15 cellular contexts compared by ENCODE assay signal in genomic region chr20:33658510-33658909, GRCh38. TPM values are rescaled to one million over a fixed set of nuclear protein-coding genes. Genes with fewer than 3 reads are reported as not detected.
DNase-seq lines count a peak whose midpoint lies in the region; ATAC-seq, FAIRE-seq and TF ChIP-seq lines count a peak whose summit lies in the region.
"Had no signal": no experiment of that assay in that cellular context is flagged by ENCODE, and none has a peak within 500 bp of the region (broad histone marks: within the 10 kb centered on the region; RNA-seq: fewer than 3 reads in every experiment).

No MANE protein-coding gene starts in this region.

- TF ChIP-seq CTCF in left ventricle myocardium inferior (IDR thresholded peaks at IDR 0.05; ENCODE audit: borderline replicate concordance) (no peak), glutamatergic neuron (IDR thresholded peaks at IDR 0.05; ENCODE audit: partially characterized antibody, unreplicated experiment) (no peak)

- TF ChIP-seq POLR2A in GM12891 (IDR thresholded peaks at IDR 0.05; ENCODE audit: low read depth, low read length) (no peak), GM12892 (IDR thresholded peaks at IDR 0.05; ENCODE audit: low read depth, low read length) (no peak)

- H3K4me3 ChIP-seq in left ventricle myocardium inferior (no peak overlapping the region), aorta (ENCODE audit: low read length in 2 of 2) (no peak overlapping the region)
- H3K4me3 ChIP-seq: A549 had no signal

- DNase-seq in left ventricle myocardium inferior: peak; percentile 11
- no peak for DNase-seq in left cardiac atrium
- DNase-seq in GM12891 (ENCODE audit: insufficient read length, low spot score): peak; percentile 6
- DNase-seq in glutamatergic neuron: peak; percentile 10
- peak; percentile 31 to 66 for DNase-seq in aorta
- no peak for DNase-seq in GM12892 (ENCODE audit: insufficient read length)
- DNase-seq in NCI-H2081 treated with DMSO at 0.1 percent for 48 hours (lab: John Stamatoyannopoulos, UW): no peak
- DNase-seq: CD8-positive, alpha-beta memory T cell; HCEC 1CT; HFFc6 had no signal

- H3K4me1 ChIP-seq in left ventricle myocardium inferior: peaks cover 22% of the 10 kb centered on the region
- no peaks in the 10 kb centered on the region for H3K4me1 ChIP-seq in aorta (ENCODE audit: control insufficient read depth in 1 of 2, insufficient read depth in 2 of 2, low read length in 2 of 2)

- H3K9me3 ChIP-seq in left ventricle myocardium inferior (replicated peaks): no peaks in the 10 kb centered on the region
- H3K9me3 ChIP-seq in aorta (ENCODE audit: control insufficient read depth, low read length): no peaks in the 10 kb centered on the region
- H3K9me3 ChIP-seq: A549, Caco-2 had no signal

- H3K4me1 Mint-ChIP-seq in glutamatergic neuron (ENCODE audit: low read depth, unreplicated experiment): peaks cover 14% of the 10 kb centered on the region

- H3K36me3 ChIP-seq in left ventricle myocardium inferior: peaks cover 41% of the 10 kb centered on the region
- H3K36me3 ChIP-seq in aorta (ENCODE audit: control insufficient read depth in 1 of 2, insufficient read depth in 2 of 2, low read length in 1 of 2): no peaks in the 10 kb centered on the region

- no peak overlapping the region for H3K27ac Mint-ChIP-seq in glutamatergic neuron (ENCODE audit: unreplicated experiment)
- H3K27ac Mint-ChIP-seq: CD8-positive, alpha-beta memory T cell; HFFc6 had no signal

- H3K27me3 ChIP-seq in left ventricle myocardium inferior (ENCODE audit: low read depth) (no peaks in the 10 kb centered on the region), aorta (ENCODE audit: control insufficient read depth in 1 of 2, insufficient read depth in 2 of 2, low read length in 1 of 2) (no peaks in the 10 kb centered on the region)

- no peak for ATAC-seq in left cardiac atrium
- ATAC-seq in aorta (ENCODE audit: low FRiP score): no peak
- ATAC-seq: A549 had no signal

- no peaks in the 10 kb centered on the region for H3K36me3 Mint-ChIP-seq in glutamatergic neuron (ENCODE audit: unreplicated experiment)

- H3K27ac ChIP-seq in left ventricle myocardium inferior (replicated peaks): no peak overlapping the region
- no peak overlapping the region for H3K27ac ChIP-seq in aorta (ENCODE audit: low read depth in 1 of 2, low read length in 2 of 2)
- H3K27ac ChIP-seq: A549 had no signal

- no peak for FAIRE-seq in GM12891 (lab: Jason Lieb, UNC)
- no peak for FAIRE-seq in GM12892 (lab: Jason Lieb, UNC)
- FAIRE-seq: A549, GM19239, H1 had no signal

- peaks cover 13% of the 10 kb centered on the region for H3K9me3 Mint-ChIP-seq in glutamatergic neuron (ENCODE audit: unreplicated experiment)
- H3K9me3 Mint-ChIP-seq: CD8-positive, alpha-beta memory T cell; HFFc6 had no signal

- peaks cover 8% of the 10 kb centered on the region for H3K27me3 Mint-ChIP-seq in glutamatergic neuron (ENCODE audit: unreplicated experiment)

- intact Hi-C loops in left ventricle myocardium inferior (cut with micrococcal nuclease): no loop called here
- intact Hi-C loops in left cardiac atrium (cut with DNase I): no loop called here
- intact Hi-C loops in aorta (cut with DNase I): no loop called here

- WGBS in aorta, 2 donors: 94 to 95% methylated on average over 8 of the region's 8 CpGs

- H3K4me3 Mint-ChIP-seq in glutamatergic neuron (ENCODE audit: unreplicated experiment): no peak overlapping the region
- H3K4me3 Mint-ChIP-seq: CD8-positive, alpha-beta memory T cell; HFFc6 had no signal

TF ChIP-seq in GM12891, 5 proteins besides CTCF, POLR2A, EP300 and RAD21:
- no peak for TF ChIP-seq TAF1 (IDR thresholded peaks at IDR 0.05; ENCODE audit: low read depth, low read length)
- TF ChIP-seq PAX5 (IDR thresholded peaks at IDR 0.05; ENCODE audit: insufficient read depth, low read length, severe bottlenecking): no peak
- TF ChIP-seq POLR2AphosphoS5 (IDR thresholded peaks at IDR 0.05; ENCODE audit: low read depth, low read length): no peak
- TF ChIP-seq SPI1 (IDR thresholded peaks at IDR 0.05; ENCODE audit: low read depth, low read length): no peak
- no peak for TF ChIP-seq POU2F2 (IDR thresholded peaks at IDR 0.05; ENCODE audit: low read depth, low read length)

RNA-seq across cellular contexts. Expression of gene C20orf144, which starts 3.6 kb away (rescaled TPM):
- not detected for total RNA-seq in left ventricle myocardium inferior
- under 1 TPM in 1 of 2 donors, not detected in 1; 0.29 TPM for total RNA-seq in left cardiac atrium
- polyA plus RNA-seq in GM12891 (2012; ENCODE audit: low read depth, missing spikeins): 0.06 TPM
- total RNA-seq in glutamatergic neuron (ENCODE audit: unreplicated experiment): not detected
- under 1 TPM in 1 of 2 donors, not detected in 1; 0.16 TPM for total RNA-seq in aorta
- under 1 TPM in 1 of 2 donors, not detected in 1; 0.31 TPM for polyA plus RNA-seq in aorta
- 0.11 TPM for polyA plus RNA-seq in GM12892 (2012; ENCODE audit: missing spikeins)
- total RNA-seq: Daoy had no signal
- polyA plus RNA-seq: CD8-positive, alpha-beta memory T cell had no signal

RNA-seq across cellular contexts. Expression of gene ACTL10, which starts 8.2 kb away (rescaled TPM):
- total RNA-seq in left ventricle myocardium inferior: 0.22 TPM
- under 1 TPM; 0.47 to 0.81 TPM for total RNA-seq in left cardiac atrium
- 0.46 TPM for polyA plus RNA-seq in GM12891 (2012; ENCODE audit: low read depth, missing spikeins)
- total RNA-seq in glutamatergic neuron (ENCODE audit: unreplicated experiment): 1.0 TPM
- 1 to 10 TPM in 1 of 2 donors, under 1 TPM in 1; 0.96 to 1.2 TPM for total RNA-seq in aorta
- 1 to 10 TPM in 1 of 2 donors, under 1 TPM in 1; 0.63 to 1.2 TPM for polyA plus RNA-seq in aorta
- polyA plus RNA-seq in GM12892 (2012; ENCODE audit: missing spikeins): not detected
- total RNA-seq: H1 had no signal
- polyA plus RNA-seq: A549 had no signal

RNA-seq across cellular contexts. Expression of gene NECAB3, which starts 15.7 kb away (rescaled TPM):
- total RNA-seq in left ventricle myocardium inferior: 81.3 TPM
- total RNA-seq in left cardiac atrium: 10 to 100 TPM; 47.4 to 59.9 TPM
- polyA plus RNA-seq in GM12891 (2012; ENCODE audit: low read depth, missing spikeins): 6.2 TPM
- total RNA-seq in glutamatergic neuron (ENCODE audit: unreplicated experiment): 146 TPM
- 10 to 100 TPM; 20.5 to 26.1 TPM for total RNA-seq in aorta
- 10 to 100 TPM; 10.6 to 53.1 TPM for polyA plus RNA-seq in aorta
- 4.1 TPM for polyA plus RNA-seq in GM12892 (2012; ENCODE audit: missing spikeins)

RNA-seq across cellular contexts. Expression of gene E2F1, which starts 27.7 kb away (rescaled TPM):
- total RNA-seq in left ventricle myocardium inferior: 1.2 TPM
- total RNA-seq in left cardiac atrium: 1 to 10 TPM; 1.6 to 3.7 TPM
- 20.6 TPM for polyA plus RNA-seq in GM12891 (2012; ENCODE audit: low read depth, missing spikeins)
- total RNA-seq in glutamatergic neuron (ENCODE audit: unreplicated experiment): 66.0 TPM
- 1 to 10 TPM; 1.4 to 1.5 TPM for total RNA-seq in aorta
- polyA plus RNA-seq in aorta: 1 to 10 TPM; 1.6 TPM
- polyA plus RNA-seq in GM12892 (2012; ENCODE audit: missing spikeins): 25.9 TPM

Comparison
In these comparisons a context has a peak if more than half of its experiments do, and no peak if none do; other contexts are left out.
1. DNase-seq: peak in left ventricle myocardium inferior (single experiment), GM12891 (single experiment), glutamatergic neuron (single experiment) and aorta (2 of 2); none in left cardiac atrium (single experiment), GM12892 (single experiment) and NCI-H2081 treated with DMSO at 0.1 percent for 48 hours (single experiment).